23 cellular contexts compared by ENCODE assay signal in genomic region chr17:34203018-34203646, GRCh38. TPM values are rescaled to one million over a fixed set of nuclear protein-coding genes. Genes with fewer than 3 reads are reported as not detected.
"Had no signal": no experiment of that assay in that cellular context is flagged by ENCODE, and none has a peak within 500 bp of the region (broad histone marks: within the 10 kb centered on the region; RNA-seq: fewer than 3 reads in every experiment).

No MANE protein-coding gene starts in this region.

- FAIRE-seq: islet of Langerhans had no signal

- H3K4me3 ChIP-seq: lower lobe of right lung, psoas muscle, skin epidermis, stomach, testis, thyroid gland, transverse colon, upper lobe of left lung had no signal

- H2AFZ ChIP-seq: parathyroid adenoma had no signal

- H3K9ac ChIP-seq: parathyroid adenoma had no signal

- H3K4me1 ChIP-seq: parathyroid adenoma, psoas muscle, transverse colon had no signal

- H3K79me2 ChIP-seq: parathyroid adenoma had no signal

- H3K36me3 ChIP-seq: lower lobe of right lung, stomach, thyroid gland, transverse colon, upper lobe of left lung had no signal

- H3K27ac ChIP-seq: lower lobe of right lung, parathyroid adenoma, psoas muscle, stomach, testis, thyroid gland, transverse colon, upper lobe of left lung had no signal

- DNase-seq: hypothalamus; immature natural killer cell; lower lobe of right lung; mammary epithelial cell; mesenchymal stem cell; naive thymus-derived CD8-positive, alpha-beta T cell; nucleus accumbens; psoas muscle; stimulated activated CD4-positive, alpha-beta T cell treated with anti-CD3 and anti-CD28 coated beads, Interleukin-12 subunit alpha, Interleukin-12 subunit beta, amount 100 ng/mL, for 4 hours; stimulated activated CD4-positive, alpha-beta T cell treated with anti-CD3 and anti-CD28 coated beads, Interleukin-15, amount 100 ng/mL, for 24 hours; stimulated activated CD4-positive, alpha-beta T cell treated with anti-CD3 and anti-CD28 coated beads, Interleukin-2, amount 100 ng/mL, for 24 hours; stimulated activated CD4-positive, alpha-beta T cell treated with anti-CD3 and anti-CD28 coated beads, Interleukin-4, amount 100 ng/mL, for 1 hour; stimulated activated naive B cell treated with anti-CD40 and anti-IgM and Interleukin-4, amounts not matched to agents 10 μg/mL and 1 μg/mL and 100 μg/mL, for 72 hours; stimulated activated naive CD8-positive, alpha-beta T cell treated with anti-CD3 and anti-CD28 coated beads, Interleukin-15, Interleukin-2, amounts not matched to agents 100 U/mL and 50 U/mL, for 24 hours; stomach; testis; thyroid gland; transverse colon; upper lobe of left lung had no signal

- H3K27me3 ChIP-seq: testis, thyroid gland, upper lobe of left lung had no signal

- ATAC-seq: lower lobe of right lung; naive thymus-derived CD8-positive, alpha-beta T cell; sciatic nerve; stimulated activated naive B cell treated with anti-CD40 and anti-IgM and Interleukin-4, amounts not matched to agents 10 μg/mL and 1 μg/mL and 100 μg/mL, for 72 hours; stimulated activated naive CD8-positive, alpha-beta T cell treated with anti-CD3 and anti-CD28 coated beads, Interleukin-15, Interleukin-2, amounts not matched to agents 100 U/mL and 50 U/mL, for 24 hours had no signal

- H3K9me3 ChIP-seq: lower lobe of right lung, psoas muscle, testis, thyroid gland, transverse colon had no signal

RNA-seq across cellular contexts. Expression of gene CCL2, which starts 52.0 kb away (rescaled TPM):
- polyA plus RNA-seq: mammary epithelial cell; naive thymus-derived CD8-positive, alpha-beta T cell had no signal
